8 cellular contexts compared by ENCODE assay signal in genomic region chr14:103847954-103848719, GRCh38. TPM values are rescaled to one million over a fixed set of nuclear protein-coding genes. Genes with fewer than 3 reads are reported as not detected.
DNase-seq lines count a peak whose midpoint lies in the region; ATAC-seq and TF ChIP-seq lines count a peak whose summit lies in the region.

No MANE protein-coding gene starts in this region.

- H3K27me3 ChIP-seq in lung (ENCODE audit: control insufficient read depth, insufficient read depth) (no peaks in the 10 kb centered on the region), thyroid gland (no peaks in the 10 kb centered on the region)

- H3K36me3 ChIP-seq in lung (ENCODE audit: control insufficient read depth in 2 of 2, insufficient read depth in 2 of 2, low read length in 2 of 2) (peaks cover 0 to 1% of the 10 kb centered on the region in 2 donors), thyroid gland (no peaks in the 10 kb centered on the region)

- no peak for DNase-seq in GM12864 (ENCODE audit: low read depth)
- peak; percentile 60 for DNase-seq in NCI-H226
- no peak for DNase-seq in coronary artery (ENCODE audit: low spot score)
- DNase-seq in lung (ENCODE audit: low spot score): no peak
- peak; percentile 62 to 69 for DNase-seq in thyroid gland

- H3K4me1 ChIP-seq in lung (ENCODE audit: control insufficient read depth in 2 of 2, insufficient read depth in 2 of 2, low read length in 2 of 2): peaks cover 3 to 8% of the 10 kb centered on the region in 2 donors
- peaks cover 10 to 20% of the 10 kb centered on the region in 2 donors for H3K4me1 ChIP-seq in thyroid gland

- 8 to 22% methylated on average over 42 to 76 of the region's 76 CpGs for WGBS in lung, 2 donors
- 32% methylated on average over 10 of the region's 76 CpGs; no CpG with 5 or more reads in 1 of the 2 donors for WGBS in thyroid gland, 2 donors

- TF ChIP-seq POLR2A in thyroid gland (IDR thresholded peaks at IDR 0.05): no peak

- intact Hi-C loops in thyroid gland (cut with DNase I): no loop called here

- TF ChIP-seq CTCF in GM12864 (IDR thresholded peaks at IDR 0.05; ENCODE audit: low read depth, low read length, missing control alignments): no peak
- no peak for TF ChIP-seq CTCF in coronary artery (IDR thresholded peaks at IDR 0.05)
- no peak for TF ChIP-seq CTCF in lung (IDR thresholded peaks at IDR 0.05; ENCODE audit: control extremely low read depth, extremely low read depth)
- TF ChIP-seq CTCF in thyroid gland (IDR thresholded peaks at IDR 0.05): no peak

- ATAC-seq in GM21786 (IDR thresholded peaks at IDR 0.05; ENCODE audit: unreplicated experiment) (peak; percentile 36), lung (ENCODE audit: insufficient read depth, low FRiP score) (peak; percentile 30), HG03378 (IDR thresholded peaks at IDR 0.05; ENCODE audit: unreplicated experiment) (no peak), GM21381 (IDR thresholded peaks at IDR 0.05; ENCODE audit: unreplicated experiment) (no peak)

- H3K27ac ChIP-seq in coronary artery (peak overlapping the region; percentile 54 to 91), lung (ENCODE audit: low read depth in 1 of 2, low read length in 1 of 2) (peak overlapping the region; percentile 87 to 94), thyroid gland (peak overlapping the region; percentile 78 to 85 (median 85))

- H3K4me3 ChIP-seq in GM12864 (ENCODE audit: low read depth, low read length): peak overlapping the region; percentile 64
- H3K4me3 ChIP-seq in coronary artery: peak overlapping the region; percentile 89
- H3K4me3 ChIP-seq in lung: peak overlapping the region; percentile 82
- H3K4me3 ChIP-seq in thyroid gland (replicated peaks in 1 of 3): peak overlapping the region in 2 of 3 donors; percentile 49 to 61

- no peaks in the 10 kb centered on the region for H3K9me3 ChIP-seq in lung (ENCODE audit: control insufficient read depth in 2 of 2, insufficient read depth in 1 of 2, low read length in 1 of 2)
- H3K9me3 ChIP-seq in thyroid gland: no peaks in the 10 kb centered on the region

RNA-seq across cellular contexts. Expression of gene PPP1R13B, which starts 0.8 kb away (rescaled TPM):
- total RNA-seq in lung (10 to 100 TPM; 47.5 to 66.6 TPM), thyroid gland (100 to 1,000 TPM in 1 of 4 donors, 10 to 100 TPM in 3; 77.0 to 131 (median 81.8) TPM)
- 10 to 100 TPM; 12.0 to 29.2 TPM for polyA plus RNA-seq in lung

Comparison
In these comparisons a context has a peak if more than half of its experiments do, and no peak if none do; other contexts are left out.
1. DNase-seq: peak in NCI-H226 (single experiment) and thyroid gland (2 of 2); none in GM12864 (single experiment), coronary artery (single experiment) and lung (single experiment).
2. ATAC-seq: peak in GM21786 (single experiment) and lung (single experiment); none in HG03378 (single experiment) and GM21381 (single experiment).
3. Peak in every context shown above with its lines, with median percentiles within 50 percentile points of each other: H3K4me3 ChIP-seq and H3K27ac ChIP-seq.